In genomic region chr12:124040286-124040685, GRCh38 we compare ENCODE assay signal across 1 cellular context.
TF ChIP-seq lines count a peak whose summit lies in the region.

No MANE protein-coding gene starts in this region.

TF ChIP-seq in K562, 482 proteins besides CTCF, POLR2A, EP300 and RAD21 (continued from another document):
- TF ChIP-seq ARID4B (CRISPR knock-in tag; IDR thresholded peaks at IDR 0.05), result no peak
- TF ChIP-seq SRSF7 (optimal IDR thresholded peaks at IDR 0.05; ENCODE audit: low read depth, low read length), result no peak
- no peak for TF ChIP-seq ZBTB9 (CRISPR knock-in tag; IDR thresholded peaks at IDR 0.05)
- TF ChIP-seq, protein P1, sequence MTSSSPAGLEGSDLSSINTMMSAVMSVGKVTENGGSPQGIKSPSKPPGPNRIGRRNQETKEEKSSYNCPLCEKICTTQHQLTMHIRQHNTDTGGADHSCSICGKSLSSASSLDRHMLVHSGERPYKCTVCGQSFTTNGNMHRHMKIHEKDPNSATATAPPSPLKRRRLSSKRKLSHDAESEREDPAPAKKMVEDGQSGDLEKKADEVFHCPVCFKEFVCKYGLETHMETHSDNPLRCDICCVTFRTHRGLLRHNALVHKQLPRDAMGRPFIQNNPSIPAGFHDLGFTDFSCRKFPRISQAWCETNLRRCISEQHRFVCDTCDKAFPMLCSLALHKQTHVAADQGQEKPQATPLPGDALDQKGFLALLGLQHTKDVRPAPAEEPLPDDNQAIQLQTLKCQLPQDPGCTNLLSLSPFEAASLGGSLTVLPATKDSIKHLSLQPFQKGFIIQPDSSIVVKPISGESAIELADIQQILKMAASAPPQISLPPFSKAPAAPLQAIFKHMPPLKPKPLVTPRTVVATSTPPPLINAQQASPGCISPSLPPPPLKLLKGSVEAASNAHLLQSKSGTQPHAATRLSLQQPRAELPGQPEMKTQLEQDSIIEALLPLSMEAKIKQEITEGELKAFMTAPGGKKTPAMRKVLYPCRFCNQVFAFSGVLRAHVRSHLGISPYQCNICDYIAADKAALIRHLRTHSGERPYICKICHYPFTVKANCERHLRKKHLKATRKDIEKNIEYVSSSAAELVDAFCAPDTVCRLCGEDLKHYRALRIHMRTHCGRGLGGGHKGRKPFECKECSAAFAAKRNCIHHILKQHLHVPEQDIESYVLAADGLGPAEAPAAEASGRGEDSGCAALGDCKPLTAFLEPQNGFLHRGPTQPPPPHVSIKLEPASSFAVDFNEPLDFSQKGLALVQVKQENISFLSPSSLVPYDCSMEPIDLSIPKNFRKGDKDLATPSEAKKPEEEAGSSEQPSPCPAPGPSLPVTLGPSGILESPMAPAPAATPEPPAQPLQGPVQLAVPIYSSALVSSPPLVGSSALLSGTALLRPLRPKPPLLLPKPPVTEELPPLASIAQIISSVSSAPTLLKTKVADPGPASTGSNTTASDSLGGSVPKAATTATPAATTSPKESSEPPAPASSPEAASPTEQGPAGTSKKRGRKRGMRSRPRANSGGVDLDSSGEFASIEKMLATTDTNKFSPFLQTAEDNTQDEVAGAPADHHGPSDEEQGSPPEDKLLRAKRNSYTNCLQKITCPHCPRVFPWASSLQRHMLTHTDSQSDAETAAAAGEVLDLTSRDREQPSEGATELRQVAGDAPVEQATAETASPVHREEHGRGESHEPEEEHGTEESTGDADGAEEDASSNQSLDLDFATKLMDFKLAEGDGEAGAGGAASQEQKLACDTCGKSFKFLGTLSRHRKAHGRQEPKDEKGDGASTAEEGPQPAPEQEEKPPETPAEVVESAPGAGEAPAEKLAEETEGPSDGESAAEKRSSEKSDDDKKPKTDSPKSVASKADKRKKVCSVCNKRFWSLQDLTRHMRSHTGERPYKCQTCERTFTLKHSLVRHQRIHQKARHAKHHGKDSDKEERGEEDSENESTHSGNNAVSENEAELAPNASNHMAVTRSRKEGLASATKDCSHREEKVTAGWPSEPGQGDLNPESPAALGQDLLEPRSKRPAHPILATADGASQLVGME (CRISPR knock-in tag; IDR thresholded peaks at IDR 0.05), result no peak
- TF ChIP-seq NFRKB (IDR thresholded peaks at IDR 0.05; ENCODE audit: low read depth), result no peak
- TF ChIP-seq, protein P2, sequence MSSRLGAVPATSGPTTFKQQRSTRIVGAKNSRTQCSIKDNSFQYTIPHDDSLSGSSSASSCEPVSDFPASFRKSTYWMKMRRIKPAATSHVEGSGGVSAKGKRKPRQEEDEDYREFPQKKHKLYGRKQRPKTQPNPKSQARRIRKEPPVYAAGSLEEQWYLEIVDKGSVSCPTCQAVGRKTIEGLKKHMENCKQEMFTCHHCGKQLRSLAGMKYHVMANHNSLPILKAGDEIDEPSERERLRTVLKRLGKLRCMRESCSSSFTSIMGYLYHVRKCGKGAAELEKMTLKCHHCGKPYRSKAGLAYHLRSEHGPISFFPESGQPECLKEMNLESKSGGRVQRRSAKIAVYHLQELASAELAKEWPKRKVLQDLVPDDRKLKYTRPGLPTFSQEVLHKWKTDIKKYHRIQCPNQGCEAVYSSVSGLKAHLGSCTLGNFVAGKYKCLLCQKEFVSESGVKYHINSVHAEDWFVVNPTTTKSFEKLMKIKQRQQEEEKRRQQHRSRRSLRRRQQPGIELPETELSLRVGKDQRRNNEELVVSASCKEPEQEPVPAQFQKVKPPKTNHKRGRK (tag; IDR thresholded peaks at IDR 0.05), result no peak
- no peak for TF ChIP-seq ZBTB8A (IDR thresholded peaks at IDR 0.05; ENCODE audit: partially characterized antibody)
- no peak for TF ChIP-seq GATAD2A (IDR thresholded peaks at IDR 0.05)
